10 cellular contexts compared by ENCODE assay signal in the genomic region with DNA sequence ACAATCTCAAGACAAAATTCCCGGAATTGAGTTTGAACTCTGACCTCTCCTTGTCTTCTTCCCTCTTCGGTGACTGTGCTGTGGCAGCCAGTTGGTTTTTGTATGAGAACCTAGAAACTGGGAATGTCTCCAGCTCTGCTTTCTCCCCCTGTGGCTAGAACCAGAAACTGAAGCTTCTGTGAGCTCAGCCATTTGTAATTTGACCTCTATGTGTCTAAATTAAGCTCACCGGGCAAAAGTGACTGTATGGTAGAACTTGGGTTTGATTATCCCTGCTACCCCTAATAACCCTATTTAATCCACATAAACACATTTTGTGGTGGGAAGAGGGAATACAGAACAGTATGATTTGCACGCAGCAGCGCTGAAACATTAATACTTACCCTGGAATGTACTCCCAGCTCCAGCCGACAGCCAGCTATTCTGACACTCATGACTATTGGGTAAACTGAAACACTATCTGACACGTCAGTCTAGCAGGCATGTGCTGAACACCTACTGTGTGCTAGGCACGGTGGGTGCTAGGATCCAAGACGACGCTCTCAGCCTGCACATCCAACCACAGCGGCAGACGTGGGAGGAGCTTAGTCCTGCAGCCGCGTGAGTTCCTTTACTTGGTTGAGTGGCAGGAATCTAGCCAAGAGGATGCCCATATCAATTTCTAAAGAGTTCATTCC.
DNase-seq lines count a peak whose midpoint lies in the region; ATAC-seq and TF ChIP-seq lines count a peak whose summit lies in the region.
"Had no signal": no experiment of that assay in that cellular context is flagged by ENCODE, and none has a peak within 500 bp of the region (broad histone marks: within the 10 kb centered on the region; RNA-seq: fewer than 3 reads in every experiment).

No MANE protein-coding gene starts in this region.

- ATAC-seq in body of pancreas: peak; percentile 45
- ATAC-seq in HG02852 (IDR thresholded peaks at IDR 0.05; ENCODE audit: unreplicated experiment): no peak

- H3K4me3 ChIP-seq in HL-60 (replicated peaks; ENCODE audit: insufficient read depth, low read length) (no peak overlapping the region), body of pancreas (no peak overlapping the region), stomach (no peak overlapping the region)
- H3K4me3 ChIP-seq: SK-N-MC had no signal

- TF ChIP-seq EP300 in stomach (IDR thresholded peaks at IDR 0.05): no peak

- DNase-seq in HL-60 (ENCODE audit: low read depth in 1 of 2, low spot score in 1 of 2): no peak
- peak in 1 of 4 donors; percentile 26 for DNase-seq in body of pancreas
- DNase-seq in islet precursor cell: peak; percentile 60
- no peak for DNase-seq in stomach
- DNase-seq in mucosa of gallbladder (ENCODE audit: low spot score): no peak
- DNase-seq in retina: no peak
- DNase-seq: NCI-H187 treated with DMSO at 0.1 percent for 48 hours; stimulated activated CD4-positive, alpha-beta T cell treated with anti-CD3 and anti-CD28 coated beads, Interleukin-1b, Interleukin-23, amount 100 ng/mL, for 48 hours had no signal

- TF ChIP-seq CTCF in HL-60 (IDR thresholded peaks at IDR 0.05; ENCODE audit: insufficient read depth, low read length): no peak
- TF ChIP-seq CTCF in body of pancreas (IDR thresholded peaks at IDR 0.05): peak in 1 of 7 experiments; percentile 12
- no peak for TF ChIP-seq CTCF in stomach (IDR thresholded peaks at IDR 0.05)

- H3K9me3 ChIP-seq in body of pancreas: no peaks in the 10 kb centered on the region
- no peaks in the 10 kb centered on the region for H3K9me3 ChIP-seq in stomach

- TF ChIP-seq POLR2A in body of pancreas (IDR thresholded peaks at IDR 0.05) (no peak), stomach (IDR thresholded peaks at IDR 0.05) (no peak)

- H3K4me1 ChIP-seq in body of pancreas (peaks cover 8% of the 10 kb centered on the region), stomach (peaks cover 7 to 57% (median 31%) of the 10 kb centered on the region in 4 donors)

- peak overlapping the region; percentile 26; the same call in 1 of the 2 replicates for H3K27ac ChIP-seq in HL-60 (replicated peaks)
- H3K27ac ChIP-seq in body of pancreas: no peak overlapping the region
- peak overlapping the region in 4 of 5 donors; percentile 11 to 83 (median 49) for H3K27ac ChIP-seq in stomach
- H3K27ac ChIP-seq: SK-N-MC had no signal

- H3K36me3 ChIP-seq in body of pancreas (replicated peaks in 1 of 2; ENCODE audit: insufficient read depth in 1 of 2, low read depth in 2 of 2) (no peaks in the 10 kb centered on the region), stomach (no peaks in the 10 kb centered on the region)

- 64 to 67% methylated on average over 14 of the region's 14 CpGs for WGBS in body of pancreas, 2 donors
- 47 to 71% (median 58%) methylated on average over 14 of the region's 14 CpGs for WGBS in stomach, 5 donors

- H3K27me3 ChIP-seq in HL-60 (ENCODE audit: insufficient read depth, poor library complexity, severe bottlenecking): no peaks in the 10 kb centered on the region
- no peaks in the 10 kb centered on the region for H3K27me3 ChIP-seq in body of pancreas
- H3K27me3 ChIP-seq in stomach: no peaks in the 10 kb centered on the region

- intact Hi-C loops in body of pancreas (cut with DNase I): no loop called here
- intact Hi-C loops in stomach (cut with DNase I; ENCODE audit: low total_unique reads): no loop called here

Comparison
In these comparisons a context has a peak if more than half of its experiments do, and no peak if none do; other contexts are left out.
1. H3K27ac ChIP-seq: peak in HL-60 (single experiment) and stomach (4 of 5); none in body of pancreas (0 of 4).